Comparison of ENCODE assay signal across 26 cellular contexts in the genomic region with DNA sequence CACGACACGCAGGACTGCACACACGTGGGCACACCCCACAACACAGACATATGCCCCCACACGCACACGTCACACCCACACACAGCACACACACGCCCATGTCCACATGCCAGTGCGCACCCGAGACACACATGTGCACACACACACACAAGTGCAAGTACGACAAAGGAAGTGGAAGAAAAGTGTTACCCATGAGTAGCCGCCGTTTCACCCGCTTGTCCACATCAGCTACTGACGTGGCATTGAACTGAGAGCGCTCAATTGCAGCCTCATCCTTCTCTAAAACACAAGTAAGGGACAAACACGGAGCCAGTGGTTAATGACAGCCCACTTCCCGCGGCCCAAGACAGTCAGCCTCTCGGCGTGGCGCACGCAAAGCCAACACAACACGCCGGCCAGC.
"Had no signal": no experiment of that assay in that cellular context is flagged by ENCODE, and none has a peak within 500 bp of the region (broad histone marks: within the 10 kb centered on the region; RNA-seq: fewer than 3 reads in every experiment).

No MANE protein-coding gene starts in this region.

- H3K36me3 ChIP-seq: left ventricle myocardium inferior, pancreas, prostate gland, sigmoid colon, spleen, tibial nerve, uterus had no signal

- H3K9me3 ChIP-seq: left ventricle myocardium inferior, mucosa of descending colon, pancreas, prostate gland, sigmoid colon, spleen, tibial nerve, uterus had no signal

- H3K36me3 Mint-ChIP-seq: naive thymus-derived CD4-positive, alpha-beta T cell; stimulated activated memory B cell treated with anti-CD40 and anti-IgM and Interleukin-4, amounts not matched to agents 10 μg/mL and 1 μg/mL and 100 μg/mL, for 72 hours had no signal

- H3K27me3 ChIP-seq: pancreas, sigmoid colon, tibial nerve, uterus had no signal

- H3K27ac Mint-ChIP-seq: naive thymus-derived CD4-positive, alpha-beta T cell; nephron progenitor cell; stimulated activated memory B cell treated with anti-CD40 and anti-IgM and Interleukin-4, amounts not matched to agents 10 μg/mL and 1 μg/mL and 100 μg/mL, for 72 hours; stimulated activated naive CD8-positive, alpha-beta T cell treated with anti-CD3 and anti-CD28 coated beads, Interleukin-15, amount 100 ng/mL, for 72 hours; type B pancreatic cell had no signal

- H3K4me3 Mint-ChIP-seq: naive thymus-derived CD4-positive, alpha-beta T cell; nephron progenitor cell; stimulated activated memory B cell treated with anti-CD40 and anti-IgM and Interleukin-4, amounts not matched to agents 10 μg/mL and 1 μg/mL and 100 μg/mL, for 72 hours; stimulated activated naive CD8-positive, alpha-beta T cell treated with anti-CD3 and anti-CD28 coated beads, Interleukin-15, amount 100 ng/mL, for 72 hours; type B pancreatic cell had no signal

- H3K9me3 Mint-ChIP-seq: naive thymus-derived CD4-positive, alpha-beta T cell; nephron progenitor cell; stimulated activated memory B cell treated with anti-CD40 and anti-IgM and Interleukin-4, amounts not matched to agents 10 μg/mL and 1 μg/mL and 100 μg/mL, for 72 hours; stimulated activated naive CD8-positive, alpha-beta T cell treated with anti-CD3 and anti-CD28 coated beads, Interleukin-15, amount 100 ng/mL, for 72 hours; type B pancreatic cell had no signal

- DNase-seq: hypothalamus; islet precursor cell; left ventricle myocardium inferior; midbrain; mucosa of descending colon; naive thymus-derived CD4-positive, alpha-beta T cell; nephron progenitor cell; nucleus accumbens; pancreas; posterior cingulate gyrus; retina; right cardiac atrium; sigmoid colon; small intestine; spleen; stimulated activated CD4-positive, alpha-beta T cell treated with anti-CD3 and anti-CD28 coated beads, Interleukin-4, amount 100 ng/mL, for 24 hours; stimulated activated CD8-positive, alpha-beta memory T cell treated with anti-CD3 and anti-CD28 coated beads, Interleukin-4, amount 100 ng/mL, for 48 hours; stimulated activated naive CD4-positive, alpha-beta T cell treated with Interleukin-2 at 50 U/mL for 16 hours; stimulated activated naive CD8-positive, alpha-beta T cell treated with anti-CD3 and anti-CD28 coated beads, Interleukin-15, amount 100 ng/mL, for 72 hours; substantia nigra; uterus had no signal

- H3K4me1 ChIP-seq: pancreas, prostate gland, sigmoid colon, uterus had no signal

- FAIRE-seq: pancreas, small intestine had no signal

- ATAC-seq: mucosa of descending colon; naive thymus-derived CD4-positive, alpha-beta T cell; pancreas; right cardiac atrium; stimulated activated memory B cell treated with anti-CD40 and anti-IgM and Interleukin-4, amounts not matched to agents 10 μg/mL and 1 μg/mL and 100 μg/mL, for 72 hours; stimulated activated naive CD8-positive, alpha-beta T cell treated with anti-CD3 and anti-CD28 coated beads, Interleukin-15, amount 100 ng/mL, for 72 hours had no signal

- H3K4me3 ChIP-seq: left ventricle myocardium inferior, lung, mucosa of descending colon, pancreas, prostate gland, sigmoid colon, spleen, tibial nerve, uterus had no signal

- H3K27ac ChIP-seq: left ventricle myocardium inferior, pancreas, prostate gland, sigmoid colon, spleen, tibial nerve, uterus had no signal
